Comparison of ENCODE assay signal across 1 cellular context in genomic region chr6:112043032-112044007, GRCh38.
TF ChIP-seq lines count a peak whose summit lies in the region.

No MANE protein-coding gene starts in this region.

TF ChIP-seq in GM12878, 131 proteins besides CTCF, POLR2A, EP300 and RAD21 (continued from another document):
- TF ChIP-seq ZNF592 (IDR thresholded peaks at IDR 0.05): 0 out of 2 replicates have a peak, but pooled peaks have one; percentile 30
- peak; percentile 53; the same call in 1 of the 3 replicates for TF ChIP-seq POU2F2 (IDR thresholded peaks at IDR 0.05; ENCODE audit: borderline replicate concordance, low read depth, low read length)
- TF ChIP-seq CREB1 (IDR thresholded peaks at IDR 0.05; ENCODE audit: low read depth): peak; percentile 69
- TF ChIP-seq MAX (IDR thresholded peaks at IDR 0.05; ENCODE audit: low read depth, low read length): 0 out of 2 replicates have a peak, but pooled peaks have one; percentile 25
- TF ChIP-seq YY1 (IDR thresholded peaks at IDR 0.05; ENCODE audit: low read depth, low read length): peak; percentile 89
- no peak for TF ChIP-seq SREBF1 (IDR thresholded peaks at IDR 0.05; ENCODE audit: low read length)
- peak; percentile 77; the same call in 1 of the 2 replicates for TF ChIP-seq ZBED1 (IDR thresholded peaks at IDR 0.05; ENCODE audit: borderline replicate concordance)
- TF ChIP-seq CBX5 (IDR thresholded peaks at IDR 0.05; ENCODE audit: low read depth): 0 out of 2 replicates have a peak, but pooled peaks have one; percentile 18
- TF ChIP-seq MEF2A (IDR thresholded peaks at IDR 0.05; ENCODE audit: insufficient read depth, low read depth, low read length): peak; percentile 36; the same call in 1 of the 2 replicates
- no peak for TF ChIP-seq E2F4 (IDR thresholded peaks at IDR 0.05; ENCODE audit: low read depth, low read length)
- peak; percentile 79; the same call in 1 of the 2 replicates for TF ChIP-seq ESRRA (IDR thresholded peaks at IDR 0.05; ENCODE audit: low read length)
- TF ChIP-seq SKIL (IDR thresholded peaks at IDR 0.05; ENCODE audit: low read depth, poor library complexity, severe bottlenecking): peak; percentile 59
- no peak for TF ChIP-seq IRF3 (IDR thresholded peaks at IDR 0.05)
- TF ChIP-seq CBFB (IDR thresholded peaks at IDR 0.05; ENCODE audit: low read depth): 0 out of 2 replicates have a peak, but pooled peaks have one; percentile 13
- TF ChIP-seq NR2F1 (conservative IDR thresholded peaks at IDR 0.05): peak; percentile 86
- TF ChIP-seq NBN (IDR thresholded peaks at IDR 0.05): peak; percentile 39; the same call in 1 of the 2 replicates
- no peak; the same call in 1 of the 2 replicates for TF ChIP-seq TCF7 (IDR thresholded peaks at IDR 0.05; ENCODE audit: borderline replicate concordance)
- peak; percentile 20 for TF ChIP-seq SP1 (IDR thresholded peaks at IDR 0.05; ENCODE audit: low read depth, low read length)
- TF ChIP-seq KAT2A (conservative IDR thresholded peaks at IDR 0.05; ENCODE audit: control insufficient read depth, low read depth, low read length): no peak
- no peak for TF ChIP-seq MTA2 (IDR thresholded peaks at IDR 0.05; ENCODE audit: low read depth)
- peak; percentile 56; the same call in 1 of the 2 replicates for TF ChIP-seq NKRF (conservative IDR thresholded peaks at IDR 0.05)
- TF ChIP-seq NR2C1 (IDR thresholded peaks at IDR 0.05): peak; percentile 28; the same call in 1 of the 2 replicates
- TF ChIP-seq GATAD2B (conservative IDR thresholded peaks at IDR 0.05; ENCODE audit: low read depth): no peak; the same call in 1 of the 2 replicates
- peak in 1 of 2 experiments; percentile 74; a peak in 2 of 3 replicates for TF ChIP-seq EGR1 (IDR thresholded peaks at IDR 0.05; ENCODE audit: borderline replicate concordance in 1 of 2, low read depth in 2 of 2, low read length in 2 of 2)
- peak; percentile 57 for TF ChIP-seq RFX5 (IDR thresholded peaks at IDR 0.05; ENCODE audit: low read depth, low read length)
- TF ChIP-seq SRF (IDR thresholded peaks at IDR 0.05; ENCODE audit: low read depth in 2 of 2, low read length in 2 of 2): peak in 1 of 2 experiments; percentile 46; a peak in 1 of 4 replicates
- TF ChIP-seq ZNF217 (IDR thresholded peaks at IDR 0.05): 0 out of 2 replicates have a peak, but pooled peaks have one; percentile 12
- TF ChIP-seq NR2C2 (IDR thresholded peaks at IDR 0.05; ENCODE audit: borderline replicate concordance, control insufficient read depth, insufficient read length, low read depth): no peak
- TF ChIP-seq LARP7 (IDR thresholded peaks at IDR 0.05): 0 out of 2 replicates have a peak, but pooled peaks have one; percentile 14
- 0 out of 2 replicates have a peak, but pooled peaks have one; percentile 16 for TF ChIP-seq RELB (IDR thresholded peaks at IDR 0.05; ENCODE audit: low read depth)
- TF ChIP-seq ZBTB4 (CRISPR knock-in tag; IDR thresholded peaks at IDR 0.05): no peak
- TF ChIP-seq TBL1XR1 (IDR thresholded peaks at IDR 0.05; ENCODE audit: low read depth, low read length): peak; percentile 20; the same call in 1 of the 2 replicates
- peak; percentile 38; the same call in 1 of the 2 replicates for TF ChIP-seq FOXM1 (IDR thresholded peaks at IDR 0.05; ENCODE audit: low read depth, low read length)
- TF ChIP-seq MTA3 (IDR thresholded peaks at IDR 0.05; ENCODE audit: borderline replicate concordance, low read length): no peak
- TF ChIP-seq CREM (IDR thresholded peaks at IDR 0.05; ENCODE audit: low read depth): peak; percentile 58
- peak; percentile 84 for TF ChIP-seq SMC3 (IDR thresholded peaks at IDR 0.05; ENCODE audit: borderline replicate concordance, low read length)
- TF ChIP-seq RCOR1 (conservative IDR thresholded peaks at IDR 0.05; ENCODE audit: low read depth, low read length): no peak
- peak; percentile 5 for TF ChIP-seq RUNX3 (IDR thresholded peaks at IDR 0.05; ENCODE audit: low read length)
- peak; percentile 61; the same call in 1 of the 2 replicates for TF ChIP-seq MXI1 (IDR thresholded peaks at IDR 0.05; ENCODE audit: low read depth, low read length)
- no peak for TF ChIP-seq USF2 (IDR thresholded peaks at IDR 0.05; ENCODE audit: borderline replicate concordance, low read depth, low read length)
- TF ChIP-seq BHLHE40 (IDR thresholded peaks at IDR 0.05; ENCODE audit: borderline replicate concordance in 1 of 2, low read depth in 2 of 2, low read length in 1 of 2): peak in 1 of 2 experiments; percentile 40; a peak in 2 of 4 replicates
- peak; percentile 54 for TF ChIP-seq SPI1 (IDR thresholded peaks at IDR 0.05; ENCODE audit: borderline replicate concordance, insufficient read depth, low read depth, low read length)
- TF ChIP-seq SREBF2 (IDR thresholded peaks at IDR 0.05; ENCODE audit: low read length): 0 out of 2 replicates have a peak, but pooled peaks have one; percentile 36
- TF ChIP-seq MEF2B (IDR thresholded peaks at IDR 0.05; ENCODE audit: partially characterized antibody, poor library complexity, severe bottlenecking): peak; percentile 8
- TF ChIP-seq BACH1 (IDR thresholded peaks at IDR 0.05; ENCODE audit: borderline replicate concordance): no peak; the same call in 1 of the 2 replicates
- TF ChIP-seq EZH2 (IDR thresholded peaks at IDR 0.05; ENCODE audit: borderline replicate concordance, control insufficient read depth, low read depth, low read length): no peak
- TF ChIP-seq IKZF1 (conservative IDR thresholded peaks at IDR 0.05): peak; percentile 36
